In genomic region chr12:65649126-65649525, GRCh38 we compare ENCODE assay signal across 1 cellular context.
TF ChIP-seq lines count a peak whose summit lies in the region.

No MANE protein-coding gene starts in this region.

TF ChIP-seq in HCT116, 20 proteins besides CTCF, POLR2A, EP300 and RAD21 (continued from another document):
- TF ChIP-seq, protein P1, sequence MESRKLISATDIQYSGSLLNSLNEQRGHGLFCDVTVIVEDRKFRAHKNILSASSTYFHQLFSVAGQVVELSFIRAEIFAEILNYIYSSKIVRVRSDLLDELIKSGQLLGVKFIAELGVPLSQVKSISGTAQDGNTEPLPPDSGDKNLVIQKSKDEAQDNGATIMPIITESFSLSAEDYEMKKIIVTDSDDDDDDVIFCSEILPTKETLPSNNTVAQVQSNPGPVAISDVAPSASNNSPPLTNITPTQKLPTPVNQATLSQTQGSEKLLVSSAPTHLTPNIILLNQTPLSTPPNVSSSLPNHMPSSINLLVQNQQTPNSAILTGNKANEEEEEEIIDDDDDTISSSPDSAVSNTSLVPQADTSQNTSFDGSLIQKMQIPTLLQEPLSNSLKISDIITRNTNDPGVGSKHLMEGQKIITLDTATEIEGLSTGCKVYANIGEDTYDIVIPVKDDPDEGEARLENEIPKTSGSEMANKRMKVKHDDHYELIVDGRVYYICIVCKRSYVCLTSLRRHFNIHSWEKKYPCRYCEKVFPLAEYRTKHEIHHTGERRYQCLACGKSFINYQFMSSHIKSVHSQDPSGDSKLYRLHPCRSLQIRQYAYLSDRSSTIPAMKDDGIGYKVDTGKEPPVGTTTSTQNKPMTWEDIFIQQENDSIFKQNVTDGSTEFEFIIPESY (IDR thresholded peaks at IDR 0.05; ENCODE audit: extremely low read depth, insufficient replicate concordance, low read length): no peak
- TF ChIP-seq EZH2 (IDR thresholded peaks at IDR 0.05): no peak
- TF ChIP-seq ELF1 (IDR thresholded peaks at IDR 0.05; ENCODE audit: borderline replicate concordance, low read depth): no peak; the same call in 1 of the 2 replicates
